In the genomic region with DNA sequence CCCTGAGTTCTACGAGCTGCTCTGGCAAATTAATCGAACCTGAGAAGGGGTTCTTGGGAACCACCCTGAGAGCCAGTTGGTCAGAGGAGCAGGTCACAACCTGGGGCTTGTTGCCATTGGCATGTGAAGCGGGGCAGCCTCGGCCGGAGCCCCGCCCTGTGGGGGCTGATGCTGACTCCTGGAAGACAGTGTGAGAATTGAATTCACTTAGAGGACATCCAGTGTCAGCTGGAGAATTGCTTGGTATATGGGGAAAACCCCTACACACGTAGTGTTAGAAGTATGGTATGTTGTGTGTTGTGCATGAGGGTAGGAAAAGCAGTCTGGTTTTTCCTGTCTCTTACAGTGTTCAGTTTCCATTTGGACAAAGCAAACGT, we compare ENCODE assay signal across 8 cellular contexts. TPM values are rescaled to one million over a fixed set of nuclear protein-coding genes. Genes with fewer than 3 reads are reported as not detected.
DNase-seq lines count a peak whose midpoint lies in the region; ATAC-seq and TF ChIP-seq lines count a peak whose summit lies in the region.

No MANE protein-coding gene starts in this region.

- H3K9me3 ChIP-seq in SK-N-MC (ENCODE audit: low read depth, low read length) (no peaks in the 10 kb centered on the region), iPS-18a (ENCODE audit: control insufficient read depth, low read depth, low read length) (no peaks in the 10 kb centered on the region), testis (no peaks in the 10 kb centered on the region)

- H3K9ac ChIP-seq in SK-N-MC (ENCODE audit: insufficient read length) = no peak overlapping the region
- peak overlapping the region; percentile 44 for H3K9ac ChIP-seq in iPS-18a (ENCODE audit: low read length)

- intact Hi-C loops in testis (cut with DNase I; ENCODE audit: low total_unique reads) = no loop called here

- H3K4me3 ChIP-seq in SK-N-MC (peak overlapping the region; percentile 69), iPS-18a (ENCODE audit: low read length) (peak overlapping the region; percentile 62), testis (no peak overlapping the region)

- TF ChIP-seq POLR2A in testis (IDR thresholded peaks at IDR 0.05) = no peak

- DNase-seq in Daoy (ENCODE audit: low read depth) (peak; percentile 45), SK-N-MC (ENCODE audit: low read depth, low spot score) (no peak), testis (no peak), T-helper 2 cell (no peak), NOMO-1 treated with DMSO at 0.1 percent for 48 hours (lab: John Stamatoyannopoulos, UW; ENCODE audit: unreplicated experiment) (no peak)
- no peak for DNase-seq in stimulated activated naive CD4-positive, alpha-beta T cell (lab: John Stamatoyannopoulos, UW)

- H3K27ac ChIP-seq in SK-N-MC = peak overlapping the region; percentile 89; the same call in 1 of the 2 replicates
- no peak overlapping the region for H3K27ac ChIP-seq in iPS-18a (ENCODE audit: low read length)
- H3K27ac ChIP-seq in testis = peak overlapping the region; percentile 48 to 74

- H3K36me3 ChIP-seq in SK-N-MC (ENCODE audit: insufficient read depth, low read length) (no peaks in the 10 kb centered on the region), iPS-18a (ENCODE audit: control insufficient read depth, low read depth, low read length) (no peaks in the 10 kb centered on the region), testis (ENCODE audit: low read depth, missing control alignments) (no peaks in the 10 kb centered on the region)

- no peaks in the 10 kb centered on the region for H3K27me3 ChIP-seq in iPS-18a (ENCODE audit: control insufficient read depth, insufficient read depth, low read length)
- H3K27me3 ChIP-seq in testis = no peaks in the 10 kb centered on the region

- whole genome bisulfite sequencing in testis, 2 donors = 47 to 50% methylated on average over 8 of the region's 8 CpGs

- no peak for TF ChIP-seq CTCF in testis (IDR thresholded peaks at IDR 0.05)

- ATAC-seq in GM21737 (IDR thresholded peaks at IDR 0.05; ENCODE audit: unreplicated experiment) = peak; percentile 19

- H3K4me1 ChIP-seq in iPS-18a (ENCODE audit: control insufficient read depth, low read depth, low read length) (peaks cover 36% of the 10 kb centered on the region), testis (peaks cover 13% of the 10 kb centered on the region)

RNA-seq across cellular contexts. Expression of gene SLC37A1, which starts 11.6 kb away (rescaled TPM):
- 10.9 and 23.2 TPM in 2 replicates for total RNA-seq in Daoy (2014; rRNA removed; shearing (Covaris generic))
- total RNA-seq in testis = 10 to 100 TPM; 22.6 to 24.3 TPM
- polyA plus RNA-seq in testis (ENCODE audit: insufficient read depth, low read depth, low replicate concordance) = 48.3 TPM

RNA-seq across cellular contexts. Expression of gene RSPH1, which starts 29.2 kb away (rescaled TPM):
- 0.23 and 0.80 TPM in 2 replicates for total RNA-seq in Daoy (2014; rRNA removed; shearing (Covaris generic))
- total RNA-seq in testis = 10 to 100 TPM; 10.4 to 20.8 TPM
- 59.6 TPM for polyA plus RNA-seq in testis (ENCODE audit: insufficient read depth, low read depth, low replicate concordance)

Comparison
In these comparisons a context has a peak if more than half of its experiments do, and no peak if none do; other contexts are left out.
1. H3K4me3 ChIP-seq: peak in SK-N-MC (single experiment) and iPS-18a (single experiment); none in testis (0 of 2).